In genomic region chr7:38462819-38463218, GRCh38 we compare ENCODE assay signal across 27 cellular contexts.
DNase-seq lines count a peak whose midpoint lies in the region; ATAC-seq, FAIRE-seq and TF ChIP-seq lines count a peak whose summit lies in the region.
"Had no signal": no experiment of that assay in that cellular context is flagged by ENCODE, and none has a peak within 500 bp of the region (broad histone marks: within the 10 kb centered on the region; RNA-seq: fewer than 3 reads in every experiment).

No MANE protein-coding gene starts in this region.

- H3K9ac ChIP-seq in MM.1S (ENCODE audit: low read length) (peak overlapping the region; percentile 7; the same call in 1 of the 2 replicates), GM12878 (ENCODE audit: control insufficient read depth, insufficient read depth, low read length) (no peak overlapping the region), kidney (ENCODE audit: low read length in 2 of 2) (no peak overlapping the region)
- H3K9ac ChIP-seq: neural progenitor cell had no signal

- no peak for TF ChIP-seq RAD21 in GM12878 (IDR thresholded peaks at IDR 0.05; ENCODE audit: insufficient read depth, low read depth, low read length)

- POLR2A ChIA-PET in GM12878 (lab: Charles Lee), result no interaction called here

- H3K4me1 ChIP-seq in ACC112 (ENCODE audit: control insufficient read depth, insufficient read depth, low read length, unreplicated experiment) (peaks cover 15% of the 10 kb centered on the region), MM.1S (ENCODE audit: low read length) (peaks cover 14% of the 10 kb centered on the region), GM12878 (ENCODE audit: control insufficient read depth, insufficient read depth, low read length) (peaks cover 12% of the 10 kb centered on the region), kidney (ENCODE audit: control insufficient read depth in 1 of 2, insufficient read depth in 1 of 2, low read depth in 1 of 2, low read length in 2 of 2) (no peaks in the 10 kb centered on the region), GM23338 (ENCODE audit: insufficient read depth) (no peaks in the 10 kb centered on the region)
- no peaks in the 10 kb centered on the region for H3K4me1 ChIP-seq in CD4-positive, CD25-positive, alpha-beta regulatory T cell (ENCODE audit: control insufficient read depth, insufficient read depth, low read length, poor library complexity, severe bottlenecking)
- H3K4me1 ChIP-seq: lower lobe of right lung, neural progenitor cell, Peyer's patch, sigmoid colon, tibial nerve had no signal

- intact Hi-C loops in GM12878 (cut with micrococcal nuclease; ENCODE audit: unreplicated experiment), result no loop called here
- intact Hi-C loops in kidney (cut with DNase I), result no loop called here
- intact Hi-C loops in left colon (cut with DNase I, micrococcal nuclease), result no loop called here

- H3K27me3 Mint-ChIP-seq in CD4-positive, CD25-positive, alpha-beta regulatory T cell, result no peaks in the 10 kb centered on the region
- no peaks in the 10 kb centered on the region for H3K27me3 Mint-ChIP-seq in GM23338 (ENCODE audit: insufficient read depth, low read depth, poor library complexity)
- H3K27me3 Mint-ChIP-seq: dendritic cell treated with granulocyte-macrophage colony-stimulating factor and Interleukin-4, amounts not matched to agents 40 ng/mL and 50 ng/mL, for 4 days; stimulated activated naive CD8-positive, alpha-beta T cell treated with anti-CD3 and anti-CD28 coated beads, Interleukin-15, Interleukin-2, amounts not matched to agents 100 ng/mL and 50 ng/mL, for 24 hours had no signal

- H4K20me1 ChIP-seq in MM.1S (ENCODE audit: insufficient read depth, low read length) (no peaks in the 10 kb centered on the region), GM12878 (ENCODE audit: control insufficient read depth, insufficient read depth) (no peaks in the 10 kb centered on the region), GM23338 (replicated peaks; ENCODE audit: insufficient read depth) (no peaks in the 10 kb centered on the region)

- H3K9me2 ChIP-seq in MM.1S (replicated peaks; ENCODE audit: insufficient read depth, low read length) (no peaks in the 10 kb centered on the region), GM23338 (ENCODE audit: insufficient read depth) (no peaks in the 10 kb centered on the region)

- in situ Hi-C loops in GM12878 (cut with MboI) (no loop called here), KBM-7 (cut with MboI; ENCODE audit: low pct_unique_long_range_greater_than_20kb, low sequenced_read_pairs) (no loop called here)

- H3F3A ChIP-seq in MM.1S (ENCODE audit: insufficient read depth, low read length), result peaks cover 17% of the 10 kb centered on the region
- H3F3A ChIP-seq in GM23338 (replicated peaks; ENCODE audit: low read depth), result no peaks in the 10 kb centered on the region

- no peak for TF ChIP-seq EP300 in GM12878 (IDR thresholded peaks at IDR 0.05; ENCODE audit: borderline replicate concordance in 1 of 2, control insufficient read depth in 1 of 2, low read depth in 2 of 2, low read length in 2 of 2)

- H3K4me1 Mint-ChIP-seq in CD4-positive, CD25-positive, alpha-beta regulatory T cell, result peaks cover 0 to 8% (median 2%) of the 10 kb centered on the region in 4 donors
- H3K4me1 Mint-ChIP-seq in GM23338, result no peaks in the 10 kb centered on the region
- H3K4me1 Mint-ChIP-seq: neural progenitor cell had no signal

- H3K27me3 ChIP-seq in ACC112 (ENCODE audit: insufficient read depth, low read length), result no peaks in the 10 kb centered on the region
- no peaks in the 10 kb centered on the region for H3K27me3 ChIP-seq in CD4-positive, CD25-positive, alpha-beta regulatory T cell (ENCODE audit: control insufficient read depth, insufficient read depth, low read length)
- no peaks in the 10 kb centered on the region for H3K27me3 ChIP-seq in MM.1S (replicated peaks; ENCODE audit: insufficient read depth, low read length)
- H3K27me3 ChIP-seq in GM12878 (replicated peaks in 1 of 2; ENCODE audit: control insufficient read depth in 2 of 2, insufficient read depth in 2 of 2, low read length in 1 of 2), result no peaks in the 10 kb centered on the region
- no peaks in the 10 kb centered on the region for H3K27me3 ChIP-seq in GM23338 (ENCODE audit: insufficient read depth)
- H3K27me3 ChIP-seq: neural progenitor cell, Peyer's patch, sigmoid colon, tibial nerve had no signal

- DNase-seq in CD4-positive, CD25-positive, alpha-beta regulatory T cell, result no peak
- DNase-seq in MM.1S (no peak), GM12878 (ENCODE audit: low read depth, low spot score) (no peak), kidney (no peak), KBM-7 (no peak), GM23338 (ENCODE audit: low spot score) (no peak), left colon (no peak)
- DNase-seq: DMS153; KG1; NCI-H1694; NCI-H526; Peyer's patch; SIG-M5; sigmoid colon; stimulated activated CD4-positive, alpha-beta T cell treated with anti-CD3 and anti-CD28 coated beads, Interleukin-15, amount 100 ng/mL, for 24 hours; SW 1271 had no signal

- BruUV-seq in GM12878 (replicated peaks; lab: Mats Ljungman, UMichigan), result no TSS peak

- 82% methylated on average over 11 of the region's 11 CpGs for WGBS in GM12878 (ENCODE audit: insufficient coverage, insufficient replicate concordance, low lambda C conversion rate, missing lambda C conversion rate)

- H3K36me3 Mint-ChIP-seq in CD4-positive, CD25-positive, alpha-beta regulatory T cell, result no peaks in the 10 kb centered on the region
- no peaks in the 10 kb centered on the region for H3K36me3 Mint-ChIP-seq in GM23338 (ENCODE audit: low read depth)

- H3K27ac Mint-ChIP-seq in CD4-positive, CD25-positive, alpha-beta regulatory T cell, result peak overlapping the region in 1 of 3 donors; percentile 14
- H3K27ac Mint-ChIP-seq in GM23338, result no peak overlapping the region
- H3K27ac Mint-ChIP-seq: dendritic cell treated with granulocyte-macrophage colony-stimulating factor and Interleukin-4, amounts not matched to agents 40 ng/mL and 50 ng/mL, for 4 days; neural progenitor cell had no signal

- SMC1A ChIA-PET in GM12878 (lab: Charles Lee; ENCODE audit: uncharacterized antibody, unreplicated experiment), result no interaction called here

- peak overlapping the region; percentile 48 for H3K4me3 ChIP-seq in ACC112 (ENCODE audit: low read depth, low read length)
- peak overlapping the region; percentile 64 for H3K4me3 ChIP-seq in CD4-positive, CD25-positive, alpha-beta regulatory T cell (ENCODE audit: low read depth, low read length)
- peak overlapping the region; percentile 41; the same call in 1 of the 2 replicates for H3K4me3 ChIP-seq in MM.1S (ENCODE audit: low read length)
- 0 out of 2 replicates have a peak overlapping the region, but pooled peaks have one; percentile 18 for H3K4me3 ChIP-seq in GM12878
- H3K4me3 ChIP-seq in kidney (ENCODE audit: low read length in 2 of 2), result no peak overlapping the region
- no peak overlapping the region for H3K4me3 ChIP-seq in GM23338
- H3K4me3 ChIP-seq: lower lobe of right lung, mucosa of descending colon, neural progenitor cell, Peyer's patch, sigmoid colon had no signal

- CTCF ChIA-PET in GM12878 (lab: Yijun Ruan, JAX), result no interaction called here

- H3K27ac ChIP-seq in ACC112 (ENCODE audit: low read depth, low read length) (peak overlapping the region; percentile 72), MM.1S (ENCODE audit: low read length) (peak overlapping the region; percentile 55; the same call in 1 of the 2 replicates), GM12878 (ENCODE audit: control insufficient read depth, insufficient read depth) (peak overlapping the region; percentile 1), kidney (ENCODE audit: low read depth in 2 of 2, low read length in 2 of 2) (no peak overlapping the region), GM23338 (ENCODE audit: low read depth) (no peak overlapping the region)
- no peak overlapping the region for H3K27ac ChIP-seq in CD4-positive, CD25-positive, alpha-beta regulatory T cell (ENCODE audit: insufficient read depth, low read length, poor library complexity, severe bottlenecking)
- H3K27ac ChIP-seq: lower lobe of right lung, neural progenitor cell, Peyer's patch, sigmoid colon, tibial nerve had no signal

- FAIRE-seq in GM12878 (lab: Jason Lieb, UNC) (no peak), kidney (lab: Jason Lieb, UNC) (no peak)
- FAIRE-seq: astrocyte, endometrium, keratinocyte, TTC549 had no signal

- H3K4me2 ChIP-seq in MM.1S (ENCODE audit: low read depth, low read length), result peak overlapping the region; percentile 42
- H3K4me2 ChIP-seq in GM12878 (ENCODE audit: control insufficient read depth, insufficient read depth), result no peak overlapping the region
- no peak overlapping the region for H3K4me2 ChIP-seq in GM23338
- H3K4me2 ChIP-seq: neural progenitor cell had no signal

- H3K9me3 ChIP-seq in CD4-positive, CD25-positive, alpha-beta regulatory T cell (ENCODE audit: control insufficient read depth in 2 of 2, low read length in 2 of 2), result no peaks in the 10 kb centered on the region
- H3K9me3 ChIP-seq in MM.1S (replicated peaks; ENCODE audit: insufficient read depth, low read length) (no peaks in the 10 kb centered on the region), GM12878 (replicated peaks; ENCODE audit: control insufficient read depth, insufficient read depth, low read length) (no peaks in the 10 kb centered on the region; the same call in 2 of the 3 replicates), kidney (ENCODE audit: control insufficient read depth in 1 of 2, low read length in 2 of 2) (no peaks in the 10 kb centered on the region)
- H3K9me3 ChIP-seq: lower lobe of right lung, mucosa of descending colon, Peyer's patch, sigmoid colon had no signal

- TF ChIP-seq CTCF in MM.1S (IDR thresholded peaks at IDR 0.05; ENCODE audit: low read length), result no peak
- no peak for TF ChIP-seq CTCF in GM12878 (IDR thresholded peaks at IDR 0.05 in 2 of 3, conservative IDR thresholded peaks at IDR 0.05 in 1 of 3; ENCODE audit: control insufficient read depth in 2 of 3, extremely low read depth in 1 of 3, insufficient read depth in 1 of 3, low read depth in 3 of 3, low read length in 3 of 3)
- no peak for TF ChIP-seq CTCF in kidney (IDR thresholded peaks at IDR 0.05; ENCODE audit: borderline replicate concordance, extremely low read depth, insufficient read depth)
- no peak for TF ChIP-seq CTCF in GM23338 (conservative IDR thresholded peaks at IDR 0.05; ENCODE audit: low read depth in 2 of 2)

- TF ChIP-seq POLR2A in GM12878 (IDR thresholded peaks at IDR 0.05; ENCODE audit: low read depth, low read length), result no peak

- H3K36me3 ChIP-seq in ACC112 (ENCODE audit: insufficient read depth, low read length) (peaks cover 4% of the 10 kb centered on the region; the same call in 1 of the 2 replicates), MM.1S (replicated peaks; ENCODE audit: insufficient read depth, low read length) (no peaks in the 10 kb centered on the region), GM12878 (ENCODE audit: control insufficient read depth in 2 of 2, insufficient read depth in 2 of 2, low read length in 1 of 2) (no peaks in the 10 kb centered on the region), kidney (ENCODE audit: control insufficient read depth in 1 of 2, insufficient read depth in 2 of 2, low read length in 2 of 2) (no peaks in the 10 kb centered on the region), GM23338 (ENCODE audit: insufficient read depth) (no peaks in the 10 kb centered on the region)
- no peaks in the 10 kb centered on the region for H3K36me3 ChIP-seq in CD4-positive, CD25-positive, alpha-beta regulatory T cell (ENCODE audit: control insufficient read depth, insufficient read depth, low read length)
- H3K36me3 ChIP-seq: lower lobe of right lung, neural progenitor cell, Peyer's patch, sigmoid colon, tibial nerve had no signal

- H3K9me3 Mint-ChIP-seq in CD4-positive, CD25-positive, alpha-beta regulatory T cell, result no peaks in the 10 kb centered on the region
- no peaks in the 10 kb centered on the region for H3K9me3 Mint-ChIP-seq in GM23338
- H3K9me3 Mint-ChIP-seq: dendritic cell treated with granulocyte-macrophage colony-stimulating factor and Interleukin-4, amounts not matched to agents 40 ng/mL and 50 ng/mL, for 4 days; stimulated activated naive CD8-positive, alpha-beta T cell treated with anti-CD3 and anti-CD28 coated beads, Interleukin-15, Interleukin-2, amounts not matched to agents 100 ng/mL and 50 ng/mL, for 24 hours had no signal

- H3K79me2 ChIP-seq in ACC112 (ENCODE audit: control insufficient read depth, insufficient read depth, low read length, unreplicated experiment) (no peaks in the 10 kb centered on the region), MM.1S (ENCODE audit: low read length) (no peaks in the 10 kb centered on the region), GM12878 (ENCODE audit: control insufficient read depth, insufficient read depth, low read length) (no peaks in the 10 kb centered on the region), GM23338 (replicated peaks; ENCODE audit: insufficient read depth) (no peaks in the 10 kb centered on the region)

- H3K4me3 Mint-ChIP-seq in CD4-positive, CD25-positive, alpha-beta regulatory T cell, result no peak overlapping the region
- H3K4me3 Mint-ChIP-seq in GM23338, result no peak overlapping the region
- H3K4me3 Mint-ChIP-seq: dendritic cell treated with granulocyte-macrophage colony-stimulating factor and Interleukin-4, amounts not matched to agents 40 ng/mL and 50 ng/mL, for 4 days; neural progenitor cell had no signal

- H2AFZ ChIP-seq in ACC112 (ENCODE audit: low read length, unreplicated experiment), result peak overlapping the region; percentile 26
- H2AFZ ChIP-seq in MM.1S (ENCODE audit: low read length), result peak overlapping the region; percentile 50
- peak overlapping the region; percentile 37 for H2AFZ ChIP-seq in GM12878 (ENCODE audit: control insufficient read depth, low read depth, low read length)
- H2AFZ ChIP-seq in GM23338, result no peak overlapping the region
- H2AFZ ChIP-seq: neural progenitor cell had no signal

- ATAC-seq in CD4-positive, CD25-positive, alpha-beta regulatory T cell (ENCODE audit: low read depth in 2 of 2), result no peak
- ATAC-seq in GM12878 (no peak; the same call in 2 of the 3 replicates), GM23338 (no peak), left colon (no peak)

- RAD21 ChIA-PET in GM12878 (lab: Charles Lee; ENCODE audit: unreplicated experiment), result no interaction called here

Comparison
In these comparisons a context has a peak if more than half of its experiments do, and no peak if none do; other contexts are left out.
1. H3K27ac ChIP-seq: peak in ACC112 (single experiment), MM.1S (single experiment) and GM12878 (single experiment); none in CD4-positive, CD25-positive, alpha-beta regulatory T cell (single experiment), kidney (0 of 2) and GM23338 (single experiment).
2. H3K4me3 ChIP-seq: peak in ACC112 (single experiment), CD4-positive, CD25-positive, alpha-beta regulatory T cell (single experiment), MM.1S (single experiment) and GM12878 (single experiment); none in kidney (0 of 2) and GM23338 (single experiment).